Comparison of ENCODE assay signal across 8 cellular contexts in the genomic region with DNA sequence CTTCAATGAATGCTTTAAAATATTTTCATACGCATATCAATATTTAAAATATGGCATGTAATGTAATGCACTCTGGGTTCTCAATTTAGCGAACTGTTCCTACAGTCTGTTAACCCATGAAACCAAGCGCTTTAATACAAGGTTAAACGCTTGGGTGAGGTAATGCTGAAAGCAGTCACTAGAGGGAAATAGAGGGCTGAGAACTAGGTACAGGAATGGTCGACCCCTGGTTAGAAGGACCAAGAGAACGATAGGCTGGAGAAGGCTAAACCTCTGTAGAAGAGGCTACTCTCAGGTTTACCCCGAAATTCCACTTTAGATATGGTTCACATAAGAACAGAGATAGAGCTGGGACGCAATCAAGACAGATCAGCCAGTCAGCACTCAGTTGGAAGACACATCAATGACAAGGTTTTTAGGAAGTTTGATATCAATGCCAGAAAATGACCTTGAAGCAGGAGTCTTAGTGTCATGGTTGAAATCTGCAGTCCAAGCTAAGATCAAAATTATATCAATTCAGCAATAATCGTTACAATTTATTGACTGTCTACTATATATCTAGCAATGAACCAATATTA. TPM values are rescaled to one million over a fixed set of nuclear protein-coding genes. Genes with fewer than 3 reads are reported as not detected.
DNase-seq lines count a peak whose midpoint lies in the region; ATAC-seq, FAIRE-seq and TF ChIP-seq lines count a peak whose summit lies in the region.

No MANE protein-coding gene starts in this region.

- TF ChIP-seq EP300 in tibial nerve (IDR thresholded peaks at IDR 0.05), result no peak

- in situ Hi-C loops in astrocyte of the spinal cord (cut with HindIII; ENCODE audit: low sequenced_read_pairs), result no loop called here

- H3K9ac ChIP-seq in keratinocyte (ENCODE audit: control insufficient read depth, extremely low read depth, insufficient read depth, low read length), result no peak overlapping the region

- no peaks in the 10 kb centered on the region for H3K36me3 ChIP-seq in keratinocyte (ENCODE audit: control insufficient read depth in 2 of 2, extremely low read depth in 1 of 2, insufficient read depth in 2 of 2, low read length in 2 of 2)
- no peaks in the 10 kb centered on the region for H3K36me3 ChIP-seq in tibial nerve

- H3K4me2 ChIP-seq in keratinocyte (ENCODE audit: control insufficient read depth, extremely low read depth, insufficient read depth, low read depth, low read length), result no peak overlapping the region

- H3K9me1 ChIP-seq in keratinocyte (ENCODE audit: control insufficient read depth, extremely low read depth, insufficient read depth, low read length), result no peaks in the 10 kb centered on the region

- dilution Hi-C loops in keratinocyte (cut with MboI; ENCODE audit: extremely low pct_ligation_motif_present, low sequenced_read_pairs), result no loop called here

- H4K20me1 ChIP-seq in keratinocyte (ENCODE audit: control insufficient read depth, extremely low read depth, insufficient read depth, low read length), result no peaks in the 10 kb centered on the region

- WGBS in tibial nerve, 2 donors, result 66 to 69% methylated on average over 9 of the region's 9 CpGs

- peak; percentile 59 for DNase-seq in EH (ENCODE audit: low read depth)
- DNase-seq in GM19238 (ENCODE audit: insufficient read length, low spot score), result peak; percentile 5
- DNase-seq in NCI-H446 treated with DMSO at 0.1 percent for 48 hours (lab: John Stamatoyannopoulos, UW), result peak; percentile 42
- DNase-seq in astrocyte of the spinal cord (ENCODE audit: low read depth, low spot score), result peak; percentile 70
- no peak for DNase-seq in keratinocyte (ENCODE audit: low read depth, low spot score)
- peak in 1 of 2 donors; percentile 33 for DNase-seq in tibial nerve (ENCODE audit: low spot score in 2 of 2)
- no peak for DNase-seq in activated CD8-positive, alpha-beta memory T cell treated with anti-CD3 and anti-CD28 coated beads for 24 hours

- no peaks in the 10 kb centered on the region for H3K79me2 ChIP-seq in keratinocyte (ENCODE audit: control insufficient read depth, insufficient read depth, low read length)

- peaks cover 4% of the 10 kb centered on the region for H3K4me1 ChIP-seq in keratinocyte (ENCODE audit: control insufficient read depth, extremely low read depth, insufficient read depth, low read length)
- peaks cover 0 to 13% (median 0%) of the 10 kb centered on the region in 4 donors for H3K4me1 ChIP-seq in tibial nerve

- peak; percentile 76 for TF ChIP-seq CTCF in astrocyte of the spinal cord (IDR thresholded peaks at IDR 0.05; ENCODE audit: low read depth, low read length)
- peak; percentile 64 to 78 (median 66) for TF ChIP-seq CTCF in keratinocyte (optimal IDR thresholded peaks at IDR 0.05 in 1 of 3, IDR thresholded peaks at IDR 0.05 in 1 of 3, conservative IDR thresholded peaks at IDR 0.05 in 1 of 3; ENCODE audit: extremely low read depth in 1 of 3, insufficient read depth in 2 of 3, low read length in 3 of 3)
- peak; percentile 45 to 67 (median 55) for TF ChIP-seq CTCF in tibial nerve (IDR thresholded peaks at IDR 0.05)

- no peaks in the 10 kb centered on the region for H3K9me3 ChIP-seq in keratinocyte (ENCODE audit: control insufficient read depth, low read depth, low read length)
- H3K9me3 ChIP-seq in tibial nerve, result no peaks in the 10 kb centered on the region

- H3K4me3 ChIP-seq in astrocyte of the spinal cord (ENCODE audit: low read depth, low read length) (no peak overlapping the region), keratinocyte (ENCODE audit: control insufficient read depth in 2 of 3, extremely low read depth in 1 of 3, insufficient read depth in 2 of 3, low read depth in 1 of 3, low read length in 3 of 3) (no peak overlapping the region), tibial nerve (no peak overlapping the region)

- FAIRE-seq in keratinocyte (lab: Jason Lieb, UNC), result peak; percentile 52

- H2AFZ ChIP-seq in keratinocyte (ENCODE audit: control insufficient read depth, low read length), result no peak overlapping the region

- peak; percentile 75 for ATAC-seq in HG03097 (IDR thresholded peaks at IDR 0.05; ENCODE audit: low FRiP score, unreplicated experiment)

- H3K27me3 ChIP-seq in keratinocyte (ENCODE audit: control insufficient read depth, extremely low read depth, insufficient read depth, low read length) (no peaks in the 10 kb centered on the region), tibial nerve (no peaks in the 10 kb centered on the region)

- no peak for TF ChIP-seq POLR2A in tibial nerve (IDR thresholded peaks at IDR 0.05)

- H3K27ac ChIP-seq in keratinocyte (ENCODE audit: control insufficient read depth, insufficient read depth, low read length) (no peak overlapping the region), tibial nerve (no peak overlapping the region)

RNA-seq across cellular contexts. Expression of a gene that starts 26.9 kb away (rescaled TPM):
- 11.5 to 15.7 TPM (median 13.8 TPM) in 3 replicates for polyA plus RNA-seq in keratinocyte
- polyA plus RNA-seq in keratinocyte (2011; ENCODE audit: low read depth), result 2.1 TPM
- polyA plus RNA-seq in keratinocyte (2011; cell fraction: cytosol; rRNA removed), result 6.3 and 9.0 TPM in 2 replicates
- polyA plus RNA-seq in keratinocyte (2011; cell fraction: nucleus; rRNA removed), result 21.0 and 23.7 TPM in 2 replicates
- polyA plus RNA-seq in keratinocyte (2012; ENCODE audit: low replicate concordance), result 3.8 and 11.3 TPM in 2 replicates
- polyA minus RNA-seq in keratinocyte, result 10.3 to 16.2 TPM (median 15.2 TPM) in 3 replicates
- polyA minus RNA-seq in keratinocyte (2011; cell fraction: cytosol; rRNA and poly(A)+ RNA removed), result 10.7 TPM
- 24.1 and 43.1 TPM in 2 replicates for polyA minus RNA-seq in keratinocyte (2011; cell fraction: nucleus; rRNA and poly(A)+ RNA removed)
- 1 to 10 TPM; 1.8 to 5.5 (median 2.1) TPM for total RNA-seq in tibial nerve

Comparison
In these comparisons a context has a peak if more than half of its experiments do, and no peak if none do; other contexts are left out.
1. DNase-seq: peak in EH (single experiment), GM19238 (single experiment), NCI-H446 treated with DMSO at 0.1 percent for 48 hours (single experiment) and astrocyte of the spinal cord (single experiment); none in keratinocyte (single experiment) and activated CD8-positive, alpha-beta memory T cell treated with anti-CD3 and anti-CD28 coated beads for 24 hours (single experiment).
2. Peak in every context shown above with its lines, with median percentiles within 50 percentile points of each other: CTCF ChIP-seq.